Comparison of ENCODE assay signal across 9 cellular contexts in genomic region chrX:77668391-77669237, GRCh38.
DNase-seq lines count a peak whose midpoint lies in the region; ATAC-seq, FAIRE-seq and TF ChIP-seq lines count a peak whose summit lies in the region.
"Had no signal": no experiment of that assay in that cellular context is flagged by ENCODE, and none has a peak within 500 bp of the region (broad histone marks: within the 10 kb centered on the region; RNA-seq: fewer than 3 reads in every experiment).

No MANE protein-coding gene starts in this region.

- no peak overlapping the region for H3K4me3 ChIP-seq in heart left ventricle
- no peak overlapping the region for H3K4me3 ChIP-seq in SJSA1
- H3K4me3 ChIP-seq in spleen, result no peak overlapping the region
- no peak overlapping the region for H3K4me3 ChIP-seq in esophagus muscularis mucosa

- TF ChIP-seq CTCF in heart left ventricle (IDR thresholded peaks at IDR 0.05) (no peak), spleen (IDR thresholded peaks at IDR 0.05 in 8 of 11, conservative IDR thresholded peaks at IDR 0.05 in 3 of 11) (no peak), esophagus muscularis mucosa (IDR thresholded peaks at IDR 0.05) (no peak)

- H3K9me3 ChIP-seq in heart left ventricle, result no peaks in the 10 kb centered on the region
- no peaks in the 10 kb centered on the region for H3K9me3 ChIP-seq in SJSA1 (replicated peaks)
- no peaks in the 10 kb centered on the region for H3K9me3 ChIP-seq in spleen
- no peaks in the 10 kb centered on the region for H3K9me3 ChIP-seq in esophagus muscularis mucosa

- 61 to 72% (median 69%) methylated on average over 10 of the region's 10 CpGs for WGBS in heart left ventricle, 4 donors
- WGBS in spleen, 5 donors, result 59 to 69% (median 65%) methylated on average over 10 of the region's 10 CpGs
- 77% methylated on average over 10 of the region's 10 CpGs for WGBS in esophagus muscularis mucosa

- H3K27me3 ChIP-seq in heart left ventricle, result no peaks in the 10 kb centered on the region
- H3K27me3 ChIP-seq in SJSA1 (replicated peaks), result no peaks in the 10 kb centered on the region
- no peaks in the 10 kb centered on the region for H3K27me3 ChIP-seq in spleen (replicated peaks in 1 of 7)
- no peaks in the 10 kb centered on the region for H3K27me3 ChIP-seq in esophagus muscularis mucosa

- H3K36me3 ChIP-seq in heart left ventricle (peaks cover 0 to 18% (median 0%) of the 10 kb centered on the region in 9 donors), SJSA1 (no peaks in the 10 kb centered on the region), spleen (peaks cover 0 to 16% (median 0%) of the 10 kb centered on the region in 6 donors), esophagus muscularis mucosa (peaks cover 0 to 4% (median 2%) of the 10 kb centered on the region in 4 donors)

- DNase-seq in heart left ventricle (no peak), Right ventricle myocardium inferior (ENCODE audit: missing footprints) (no peak), SJSA1 (ENCODE audit: low read depth in 1 of 2, low spot score in 2 of 2) (peak in 1 of 2 experiments; percentile 44), fibroblast of gingiva (ENCODE audit: low read depth) (peak; percentile 3), spleen (no peak), GM12892 (ENCODE audit: insufficient read length) (no peak), hypothalamus (lab: John Stamatoyannopoulos, UW) (no peak), esophagus muscularis mucosa (ENCODE audit: extremely low spot score) (no peak)
- DNase-seq: NCI-H1105 treated with DMSO at 0.1 percent for 48 hours had no signal

- FAIRE-seq in GM12892 (lab: Jason Lieb, UNC), result no peak

- ATAC-seq in heart left ventricle, result peak in 3 of 4 donors; percentile 45 to 65 (median 63)
- no peak for ATAC-seq in Right ventricle myocardium inferior

- TF ChIP-seq EP300 in esophagus muscularis mucosa (IDR thresholded peaks at IDR 0.05), result no peak

- H3K27ac ChIP-seq in heart left ventricle (peak overlapping the region in 7 of 12 donors; percentile 7 to 49 (median 25)), SJSA1 (peak overlapping the region; percentile 31; the same call in 1 of the 2 replicates), spleen (peak overlapping the region in 6 of 8 donors; percentile 22 to 78 (median 50)), esophagus muscularis mucosa (replicated peaks in 1 of 4) (no peak overlapping the region)

- H3K4me1 ChIP-seq in heart left ventricle (peaks cover 0 to 11% (median 0%) of the 10 kb centered on the region in 12 donors), SJSA1 (replicated peaks) (peaks cover 11% of the 10 kb centered on the region; the same call in 1 of the 2 replicates), spleen (no peaks in the 10 kb centered on the region), esophagus muscularis mucosa (no peaks in the 10 kb centered on the region)

- no peak for TF ChIP-seq POLR2A in heart left ventricle (IDR thresholded peaks at IDR 0.05)
- TF ChIP-seq POLR2A in spleen (IDR thresholded peaks at IDR 0.05), result no peak
- TF ChIP-seq POLR2A in GM12892 (IDR thresholded peaks at IDR 0.05; ENCODE audit: low read depth, low read length), result no peak
- no peak for TF ChIP-seq POLR2A in esophagus muscularis mucosa (IDR thresholded peaks at IDR 0.05; ENCODE audit: low read depth)

- intact Hi-C loops in heart left ventricle (cut with DNase I), result no loop called here
- intact Hi-C loops in Right ventricle myocardium inferior (cut with DNase I), result loop anchor here (10.0 kb wide), 1 partner anchor 116 kb away; the partner anchor contains the start of gene ATRX
- intact Hi-C loops in spleen (cut with DNase I; ENCODE audit: low total_unique reads), result no loop called here
- intact Hi-C loops in esophagus muscularis mucosa (cut with DNase I), result no loop called here

Comparison
In these comparisons a context has a peak if more than half of its experiments do, and no peak if none do; other contexts are left out.
1. H3K27ac ChIP-seq: peak in heart left ventricle (7 of 12), SJSA1 (single experiment) and spleen (6 of 8); none in esophagus muscularis mucosa (0 of 4).